ENCODE assay signal across 8 cellular contexts in genomic region chr9:120935383-120935857, GRCh38. TPM values are rescaled to one million over a fixed set of nuclear protein-coding genes. Genes with fewer than 3 reads are reported as not detected.
DNase-seq lines count a peak whose midpoint lies in the region; ATAC-seq and TF ChIP-seq lines count a peak whose summit lies in the region.

No MANE protein-coding gene starts in this region.

- peak overlapping the region; percentile 66 for H3K27ac ChIP-seq in CD4-positive, alpha-beta memory T cell (ENCODE audit: low read depth, low read length)
- H3K27ac ChIP-seq in OCI-LY1 (ENCODE audit: low read depth, low read length, poor library complexity, severe bottlenecking) (peak overlapping the region; percentile 95), body of pancreas (peak overlapping the region; percentile 33 to 82 (median 75)), skin epidermis (peak overlapping the region in 20 of 21 experiments; percentile 29 to 99 (median 80))

- TF ChIP-seq CTCF in OCI-LY1 (IDR thresholded peaks at IDR 0.05; ENCODE audit: low read length) (no peak), body of pancreas (IDR thresholded peaks at IDR 0.05) (peak in 1 of 7 experiments; percentile 3)

- no peaks in the 10 kb centered on the region for H3K79me2 ChIP-seq in OCI-LY1 (ENCODE audit: insufficient read depth, low read length)

- intact Hi-C loops in CD4-positive, alpha-beta memory T cell (cut with micrococcal nuclease): loop anchor here (5.0 kb wide), 1 partner anchor 127 kb away; no protein-coding TSS in a partner anchor
- intact Hi-C loops in body of pancreas (cut with DNase I): no loop called here

- no peak overlapping the region for H2AFZ ChIP-seq in OCI-LY1 (ENCODE audit: low read length)

- CTCF ChIA-PET in CD4-positive, alpha-beta memory T cell (lab: Charles Lee; ENCODE audit: partially characterized antibody): interaction anchor here (0.5 to 11.6 kb wide), 22 partner anchors 11 to 197 kb away, joined by 3 to 254 read pairs (median 10); partner anchors contain the start of genes FBXW2, PHF19 and PSMD5

- H3K9ac ChIP-seq in OCI-LY1 (ENCODE audit: low read length): peak overlapping the region; percentile 45

- H3K27me3 Mint-ChIP-seq in CD4-positive, alpha-beta memory T cell: no peaks in the 10 kb centered on the region

- POLR2A ChIA-PET in CD4-positive, alpha-beta memory T cell (lab: Charles Lee; ENCODE audit: partially characterized antibody): interaction anchor here (0.6 to 62.9 kb wide), 5 partner anchors 43 to 186 kb away, joined by 3 to 5577 read pairs (median 11); partner anchors contain the start of genes FBXW2, PHF19, PSMD5 and TRAF1

- no peaks in the 10 kb centered on the region for H3K9me3 ChIP-seq in CD4-positive, alpha-beta memory T cell (ENCODE audit: control insufficient read depth in 1 of 2, low read length in 2 of 2)
- H3K9me3 ChIP-seq in OCI-LY1 (ENCODE audit: low read length) (no peaks in the 10 kb centered on the region), body of pancreas (no peaks in the 10 kb centered on the region)

- no peaks in the 10 kb centered on the region for H3K9me3 Mint-ChIP-seq in CD4-positive, alpha-beta memory T cell

- ATAC-seq in body of pancreas (peak; percentile 96), HG02623 (IDR thresholded peaks at IDR 0.05; ENCODE audit: unreplicated experiment) (no peak), HG02981 (IDR thresholded peaks at IDR 0.05; ENCODE audit: unreplicated experiment) (no peak)

- DNase-seq in CD4-positive, alpha-beta memory T cell: no peak
- DNase-seq in HT1080 (ENCODE audit: low read depth) (peak; percentile 97), body of pancreas (peak; percentile 98 to 100 (median 99)), hypothalamus (lab: John Stamatoyannopoulos, UW) (peak; percentile 26 to 90 (median 72))

- H3K36me3 Mint-ChIP-seq in CD4-positive, alpha-beta memory T cell: no peaks in the 10 kb centered on the region

- no peaks in the 10 kb centered on the region for H3K9me2 ChIP-seq in OCI-LY1 (ENCODE audit: low read depth, low read length)

- H3F3A ChIP-seq in OCI-LY1 (ENCODE audit: insufficient read depth, low read length): peaks cover 12% of the 10 kb centered on the region

- H4K20me1 ChIP-seq in OCI-LY1 (ENCODE audit: insufficient read depth, low read length): no peaks in the 10 kb centered on the region

- no peaks in the 10 kb centered on the region for H3K27me3 ChIP-seq in CD4-positive, alpha-beta memory T cell (ENCODE audit: insufficient read depth, low read length)
- no peaks in the 10 kb centered on the region for H3K27me3 ChIP-seq in OCI-LY1 (ENCODE audit: insufficient read depth, low read length)
- H3K27me3 ChIP-seq in body of pancreas: no peaks in the 10 kb centered on the region

- 0 to 1% methylated on average over 3 to 4 of the region's 4 CpGs for WGBS in body of pancreas, 2 donors

- H3K4me1 ChIP-seq in CD4-positive, alpha-beta memory T cell (ENCODE audit: insufficient read depth, low read length): peaks cover 69% of the 10 kb centered on the region
- H3K4me1 ChIP-seq in OCI-LY1 (ENCODE audit: insufficient read depth, low read length, severe bottlenecking) (peaks cover 68% of the 10 kb centered on the region), body of pancreas (peaks cover 25% of the 10 kb centered on the region)

- no peaks in the 10 kb centered on the region for H3K36me3 ChIP-seq in CD4-positive, alpha-beta memory T cell (ENCODE audit: insufficient read depth, low read length)
- H3K36me3 ChIP-seq in OCI-LY1 (ENCODE audit: insufficient read depth, low read length): no peaks in the 10 kb centered on the region
- no peaks in the 10 kb centered on the region for H3K36me3 ChIP-seq in body of pancreas (replicated peaks in 1 of 2; ENCODE audit: insufficient read depth in 1 of 2, low read depth in 2 of 2)

- H3K27ac Mint-ChIP-seq in CD4-positive, alpha-beta memory T cell: peak overlapping the region; percentile 89 to 97 (median 96)

- H3K4me1 Mint-ChIP-seq in CD4-positive, alpha-beta memory T cell: peaks cover 46 to 71% (median 59%) of the 10 kb centered on the region in 4 donors

- peak overlapping the region in 7 of 8 donors; percentile 58 to 76 (median 69) for H3K4me3 Mint-ChIP-seq in CD4-positive, alpha-beta memory T cell

- peak overlapping the region; percentile 44 for H3K4me2 ChIP-seq in OCI-LY1 (ENCODE audit: low read length)

- TF ChIP-seq POLR2A in body of pancreas (IDR thresholded peaks at IDR 0.05): peak; percentile 26 to 76 (median 69)

- no peak overlapping the region for H3K4me3 ChIP-seq in CD4-positive, alpha-beta memory T cell (ENCODE audit: low read length in 2 of 2)
- H3K4me3 ChIP-seq in OCI-LY1 (ENCODE audit: low read depth, low read length, poor library complexity, severe bottlenecking) (peak overlapping the region; percentile 9), body of pancreas (no peak overlapping the region), skin epidermis (no peak overlapping the region)

RNA-seq across cellular contexts. Expression of gene TRAF1, which starts 8.8 kb away (rescaled TPM):
- 100 to 1,000 TPM; 174 to 181 TPM for total RNA-seq in CD4-positive, alpha-beta memory T cell
- 10 to 100 TPM in 1 of 2 donors, 1 to 10 TPM in 1; 7.8 to 14.4 TPM for polyA plus RNA-seq in CD4-positive, alpha-beta memory T cell
- total RNA-seq in HT1080 (2014; rRNA removed; shearing (Covaris generic)): 0.43 and 0.70 TPM in 2 replicates
- 1.4 and 1.5 TPM in 2 replicates for polyA plus RNA-seq in HT1080 (2015; cell fraction: cytosol; rRNA removed)
- 0.85 and 1.4 TPM in 2 replicates for polyA plus RNA-seq in HT1080 (2015; cell fraction: nucleus; rRNA removed)
- total RNA-seq in body of pancreas: 1 to 10 TPM; 4.4 to 8.2 TPM

RNA-seq across cellular contexts. Expression of gene PHF19, which starts 58.4 kb away (rescaled TPM):
- 100 to 1,000 TPM; 194 to 201 TPM for total RNA-seq in CD4-positive, alpha-beta memory T cell
- polyA plus RNA-seq in CD4-positive, alpha-beta memory T cell: 10 to 100 TPM; 15.4 to 17.8 TPM
- total RNA-seq in HT1080 (2014; rRNA removed; shearing (Covaris generic)): 87.7 and 97.9 TPM in 2 replicates
- polyA plus RNA-seq in HT1080 (2015; cell fraction: cytosol; rRNA removed): 38.7 and 40.6 TPM in 2 replicates
- polyA plus RNA-seq in HT1080 (2015; cell fraction: nucleus; rRNA removed): 59.3 and 68.3 TPM in 2 replicates
- total RNA-seq in body of pancreas: 1 to 10 TPM; 5.4 to 6.9 TPM

Comparison
In these comparisons a context has a peak if more than half of its experiments do, and no peak if none do; other contexts are left out.
1. DNase-seq: peak in HT1080 (single experiment), body of pancreas (4 of 4) and hypothalamus (51 of 51); none in CD4-positive, alpha-beta memory T cell (0 of 5).
2. RNA of gene TRAF1, which starts 8.8 kb away (total RNA-seq): 174 to 181 TPM in CD4-positive, alpha-beta memory T cell; 4.4 to 8.2 TPM in body of pancreas and 0.43 to 0.70 TPM in HT1080; every median in the first group is over 10 times any median in the second.
3. RNA of gene PHF19, which starts 58.4 kb away (total RNA-seq): 194 to 201 TPM in CD4-positive, alpha-beta memory T cell and 87.7 to 97.9 TPM in HT1080; 5.4 to 6.9 TPM in body of pancreas; every median in the first group is over 10 times any median in the second.
4. Peak in every context shown above with its lines, with median percentiles within 50 percentile points of each other: H3K27ac ChIP-seq.